Comparison of ENCODE assay signal across 8 cellular contexts in the genomic region with DNA sequence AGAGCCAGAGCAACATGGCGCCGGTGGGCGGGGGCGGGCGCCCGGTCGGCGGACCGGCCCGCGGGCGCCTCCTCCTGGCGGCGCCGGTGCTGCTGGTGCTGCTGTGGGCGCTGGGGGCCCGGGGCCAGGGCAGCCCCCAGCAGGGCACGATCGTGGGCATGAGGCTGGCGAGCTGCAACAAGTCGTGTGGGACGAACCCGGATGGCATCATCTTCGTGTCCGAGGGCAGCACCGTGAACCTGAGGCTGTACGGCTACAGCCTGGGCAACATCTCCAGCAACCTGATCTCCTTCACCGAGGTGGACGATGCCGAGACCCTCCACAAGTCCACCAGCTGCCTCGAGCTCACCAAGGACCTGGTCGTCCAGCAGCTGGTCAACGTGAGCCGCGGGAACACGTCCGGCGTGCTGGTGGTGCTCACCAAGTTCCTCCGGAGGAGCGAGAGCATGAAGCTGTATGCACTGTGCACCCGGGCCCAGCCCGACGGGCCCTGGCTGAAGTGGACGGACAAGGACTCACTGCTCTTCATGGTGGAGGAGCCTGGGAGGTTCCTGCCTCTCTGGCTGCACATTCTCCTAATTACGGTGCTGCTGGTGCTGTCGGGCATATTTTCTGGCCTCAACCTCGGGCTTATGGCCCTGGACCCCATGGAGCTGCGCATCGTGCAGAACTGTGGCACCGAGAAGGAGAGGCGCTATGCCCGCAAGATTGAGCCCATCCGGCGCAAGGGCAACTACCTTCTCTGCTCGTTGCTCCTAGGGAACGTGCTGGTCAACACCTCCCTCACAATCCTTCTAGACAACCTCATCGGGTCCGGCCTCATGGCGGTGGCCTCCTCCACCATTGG. TPM values are rescaled to one million over a fixed set of nuclear protein-coding genes. Genes with fewer than 3 reads are reported as not detected.
A peak's percentile ranks its signal among the peaks of the same experiment; 100 is the strongest.
DNase-seq lines count a peak whose midpoint lies in the region; ATAC-seq and TF ChIP-seq lines count a peak whose summit lies in the region.

No MANE protein-coding gene starts in this region.

- H3K4me1 ChIP-seq in esophagus (ENCODE audit: control insufficient read depth in 2 of 2, insufficient read depth in 2 of 2, low read length in 1 of 2): peaks cover 19 to 37% of the 10 kb centered on the region in 2 donors

- no peaks in the 10 kb centered on the region for H3K9me3 Mint-ChIP-seq in T-helper 2 cell treated with Interferon-gamma antibody and Interleukin-4, amounts not matched to agents 5 μg/mL and 100 μg/mL, for 36 hours
- no peaks in the 10 kb centered on the region for H3K9me3 Mint-ChIP-seq in neural crest cell

- H3K36me3 Mint-ChIP-seq in T-helper 2 cell treated with Interferon-gamma antibody and Interleukin-4, amounts not matched to agents 5 μg/mL and 100 μg/mL, for 36 hours (ENCODE audit: low read depth): no peaks in the 10 kb centered on the region
- H3K36me3 Mint-ChIP-seq in neural crest cell (ENCODE audit: low read depth): no peaks in the 10 kb centered on the region

- 24 to 25% methylated on average over 52 to 59 of the region's 59 CpGs for WGBS in esophagus, 2 donors

- intact Hi-C loops in Right ventricle myocardium inferior (cut with DNase I): loop anchor here (1.0 to 5.0 kb wide), 4 partner anchors 21 to 123 kb away; partner anchors contain the start of genes ANKRD39, CNNM3, KANSL3 and LMAN2L
- intact Hi-C loops in cardiac septum (cut with DNase I): loop anchor here (1.0 to 5.0 kb wide), 4 partner anchors 21 to 209 kb away; partner anchors contain the start of genes ANKRD39, KANSL3 and LMAN2L

- peak; percentile 65 for TF ChIP-seq CTCF in neural crest cell (conservative IDR thresholded peaks at IDR 0.05)

- H3K27me3 Mint-ChIP-seq in T-helper 2 cell treated with Interferon-gamma antibody and Interleukin-4, amounts not matched to agents 5 μg/mL and 100 μg/mL, for 36 hours (ENCODE audit: low read depth): no peaks in the 10 kb centered on the region
- H3K27me3 Mint-ChIP-seq in neural crest cell (ENCODE audit: low read depth): no peaks in the 10 kb centered on the region

- no peaks in the 10 kb centered on the region for H3K9me3 ChIP-seq in esophagus (ENCODE audit: control insufficient read depth in 2 of 2, insufficient read depth in 1 of 2, low read depth in 1 of 2, low read length in 1 of 2)

- H3K27ac ChIP-seq in esophagus (ENCODE audit: low read depth in 2 of 2, low read length in 1 of 2): peak overlapping the region; percentile 78 to 85

- peak overlapping the region; percentile 82 for H3K4me3 Mint-ChIP-seq in T-helper 2 cell treated with Interferon-gamma antibody and Interleukin-4, amounts not matched to agents 5 μg/mL and 100 μg/mL, for 36 hours
- peak overlapping the region; percentile 74 for H3K4me3 Mint-ChIP-seq in neural crest cell

- H3K36me3 ChIP-seq in esophagus (ENCODE audit: control insufficient read depth in 2 of 2, insufficient read depth in 2 of 2, low read length in 1 of 2): peaks cover 0 to under 1% of the 10 kb centered on the region in 2 donors

- peak overlapping the region; percentile 84 for H3K27ac Mint-ChIP-seq in T-helper 2 cell treated with Interferon-gamma antibody and Interleukin-4, amounts not matched to agents 5 μg/mL and 100 μg/mL, for 36 hours
- H3K27ac Mint-ChIP-seq in neural crest cell (ENCODE audit: unreplicated experiment): no peak overlapping the region

- H3K4me3 ChIP-seq in esophagus (ENCODE audit: low read depth in 1 of 2, low read length in 2 of 2): peak overlapping the region; percentile 65 to 78

- ATAC-seq in Right ventricle myocardium inferior (peak; percentile 6), HG03060 (IDR thresholded peaks at IDR 0.05; ENCODE audit: low read depth, unreplicated experiment) (peak; percentile 26)

- H3K4me1 Mint-ChIP-seq in T-helper 2 cell treated with Interferon-gamma antibody and Interleukin-4, amounts not matched to agents 5 μg/mL and 100 μg/mL, for 36 hours (ENCODE audit: low read depth): peaks cover 43% of the 10 kb centered on the region
- H3K4me1 Mint-ChIP-seq in neural crest cell: peaks cover 44% of the 10 kb centered on the region

- H3K27me3 ChIP-seq in esophagus (ENCODE audit: control insufficient read depth in 1 of 2, insufficient read depth in 2 of 2, low read length in 2 of 2): no peaks in the 10 kb centered on the region

- DNase-seq in Right ventricle myocardium inferior (ENCODE audit: missing footprints) (peak; percentile 80), cardiac septum (ENCODE audit: low spot score) (no peak), neural crest cell (ENCODE audit: low read depth, low spot score) (no peak), NAMALWA (ENCODE audit: low spot score) (no peak)
- no peak for DNase-seq in T-helper 2 cell treated with Interferon-gamma antibody and Interleukin-4, amounts not matched to agents 5 μg/mL and 100 μg/mL, for 36 hours (ENCODE audit: low spot score)
- DNase-seq in stimulated activated naive CD4-positive, alpha-beta T cell treated with Interleukin-2 at 50 U/mL for 16 hours (lab: John Stamatoyannopoulos, UW): no peak

RNA-seq across cellular contexts. Expression of gene CNNM4, which starts 0.5 kb away (rescaled TPM):
- total RNA-seq in Right ventricle myocardium inferior (33.3 TPM), cardiac septum (36.8 TPM), neural crest cell (11.8 and 14.4 TPM in 2 replicates)
- polyA plus RNA-seq in esophagus: 1 to 10 TPM; 3.2 to 5.0 TPM

RNA-seq across cellular contexts. Expression of gene LMAN2L, which starts 21.3 kb away (rescaled TPM):
- total RNA-seq in Right ventricle myocardium inferior (26.2 TPM), cardiac septum (17.0 TPM), neural crest cell (25.7 and 25.8 TPM in 2 replicates)
- polyA plus RNA-seq in esophagus: 1 to 10 TPM; 5.3 to 6.2 TPM

RNA-seq across cellular contexts. Expression of gene CNNM3, which starts 54.9 kb away (rescaled TPM):
- total RNA-seq in Right ventricle myocardium inferior (13.3 TPM), cardiac septum (10.7 TPM), neural crest cell (32.6 and 33.9 TPM in 2 replicates)
- polyA plus RNA-seq in esophagus: 1 to 10 TPM; 3.8 to 3.9 TPM
